ENCODE assay signal across 29 cellular contexts in genomic region chr1:200684015-200684414, GRCh38. TPM values are rescaled to one million over a fixed set of nuclear protein-coding genes. Genes with fewer than 3 reads are reported as not detected.
A peak's percentile ranks its signal among the peaks of the same experiment; 100 is the strongest.
DNase-seq lines count a peak whose midpoint lies in the region; ATAC-seq and TF ChIP-seq lines count a peak whose summit lies in the region.
"Had no signal": no experiment of that assay in that cellular context is flagged by ENCODE, and none has a peak within 500 bp of the region (broad histone marks: within the 10 kb centered on the region; RNA-seq: fewer than 3 reads in every experiment).

No MANE protein-coding gene starts in this region.

- H3K27ac Mint-ChIP-seq in activated naive CD4-positive, alpha-beta T cell treated with anti-CD3 and anti-CD28 coated beads, Interleukin-2, amount 50 U/mL, for 72 hours: no peak overlapping the region
- H3K27ac Mint-ChIP-seq in WTC11 (peak overlapping the region; percentile 21; the same call in 1 of the 2 replicates), progenitor cell of endocrine pancreas (no peak overlapping the region)
- H3K27ac Mint-ChIP-seq: activated T-cell treated with anti-CD3 and anti-CD28 coated beads, Interleukin-2, amount 50 U/mL, for 24 hours; CD8-positive, alpha-beta T cell; naive thymus-derived CD4-positive, alpha-beta T cell had no signal

- POLR2A ChIA-PET in WTC11 (lab: Charles Lee): interaction anchor here (0.7 kb wide), 1 partner anchor 14 kb away, joined by 3 read pairs; no protein-coding TSS in a partner anchor

- no peak overlapping the region for H3K4me3 Mint-ChIP-seq in WTC11
- no peak overlapping the region for H3K4me3 Mint-ChIP-seq in progenitor cell of endocrine pancreas (ENCODE audit: low read depth)
- H3K4me3 Mint-ChIP-seq: activated T-cell treated with anti-CD3 and anti-CD28 coated beads, Interleukin-2, amount 50 U/mL, for 24 hours; CD8-positive, alpha-beta T cell; naive thymus-derived CD4-positive, alpha-beta T cell had no signal

- H3K27me3 Mint-ChIP-seq in WTC11 (ENCODE audit: low read depth): no peaks in the 10 kb centered on the region
- no peaks in the 10 kb centered on the region for H3K27me3 Mint-ChIP-seq in progenitor cell of endocrine pancreas

- H3K36me3 ChIP-seq in smooth muscle cell (ENCODE audit: low read depth): no peaks in the 10 kb centered on the region
- H3K36me3 ChIP-seq: esophagus muscularis mucosa, transverse colon had no signal

- intact Hi-C loops in Right ventricle myocardium inferior (cut with DNase I): no loop called here

- no peaks in the 10 kb centered on the region for H3K9me3 ChIP-seq in smooth muscle cell (replicated peaks; ENCODE audit: low read depth)
- H3K9me3 ChIP-seq: esophagus muscularis mucosa, transverse colon had no signal

- ATAC-seq in activated naive CD4-positive, alpha-beta T cell treated with anti-CD3 and anti-CD28 coated beads, Interleukin-2, amount 50 U/mL, for 72 hours: peak; percentile 9 to 38
- ATAC-seq in WTC11: no peak
- no peak for ATAC-seq in Right ventricle myocardium inferior
- ATAC-seq: CD8-positive, alpha-beta T cell; naive thymus-derived CD4-positive, alpha-beta T cell had no signal

- H3K4me1 Mint-ChIP-seq in WTC11 (peaks cover 18% of the 10 kb centered on the region), progenitor cell of endocrine pancreas (ENCODE audit: low read depth) (peaks cover 2% of the 10 kb centered on the region)
- H3K4me1 Mint-ChIP-seq: naive thymus-derived CD4-positive, alpha-beta T cell had no signal

- H3K9ac ChIP-seq in smooth muscle cell (ENCODE audit: low read depth): no peak overlapping the region

- 49% methylated on average over 4 of the region's 4 CpGs for WGBS in smooth muscle cell (ENCODE audit: low lambda C conversion rate)

- H3K79me2 ChIP-seq in smooth muscle cell (ENCODE audit: low read depth): no peaks in the 10 kb centered on the region

- no peaks in the 10 kb centered on the region for H3K36me3 Mint-ChIP-seq in activated naive CD4-positive, alpha-beta T cell treated with anti-CD3 and anti-CD28 coated beads, Interleukin-2, amount 50 U/mL, for 72 hours
- H3K36me3 Mint-ChIP-seq in WTC11 (no peaks in the 10 kb centered on the region), progenitor cell of endocrine pancreas (ENCODE audit: insufficient read depth) (no peaks in the 10 kb centered on the region)
- H3K36me3 Mint-ChIP-seq: CD8-positive, alpha-beta T cell; naive thymus-derived CD4-positive, alpha-beta T cell had no signal

- no peaks in the 10 kb centered on the region for H3F3A ChIP-seq in smooth muscle cell (ENCODE audit: low read depth)

- H3K4me3 ChIP-seq in smooth muscle cell: no peak overlapping the region
- H3K4me3 ChIP-seq: coronary artery, esophagus muscularis mucosa, transverse colon had no signal

- no peak for TF ChIP-seq CTCF in WTC11 (IDR thresholded peaks at IDR 0.05)
- no peak for TF ChIP-seq CTCF in smooth muscle cell (IDR thresholded peaks at IDR 0.05; ENCODE audit: borderline replicate concordance, insufficient read depth, poor library complexity, severe bottlenecking)
- TF ChIP-seq CTCF in progenitor cell of endocrine pancreas (IDR thresholded peaks at IDR 0.05; ENCODE audit: unreplicated experiment): no peak

- no peak overlapping the region for H2AFZ ChIP-seq in smooth muscle cell (ENCODE audit: low read depth)

- no peaks in the 10 kb centered on the region for H4K20me1 ChIP-seq in smooth muscle cell (ENCODE audit: low read depth)

- H3K4me2 ChIP-seq in smooth muscle cell: no peak overlapping the region

- no peak for DNase-seq in activated naive CD4-positive, alpha-beta T cell treated with anti-CD3 and anti-CD28 coated beads, Interleukin-2, amount 50 U/mL, for 72 hours (ENCODE audit: low spot score in 2 of 2)
- no peak for DNase-seq in activated naive CD4-positive, alpha-beta T cell treated with anti-CD3 and anti-CD28 coated beads, Interleukin-2, amount 50 U/mL, for 16 hours
- DNase-seq in WTC11 (ENCODE audit: low spot score) (no peak), fibroblast of peridontal ligament (ENCODE audit: extremely low read depth) (peak; percentile 19), smooth muscle cell (lab: John Stamatoyannopoulos, UW; ENCODE audit: unreplicated experiment) (no peak), Right ventricle myocardium inferior (ENCODE audit: missing footprints) (no peak), progenitor cell of endocrine pancreas (ENCODE audit: low spot score, unreplicated experiment) (no peak), inferior parietal cortex (ENCODE audit: extremely low spot score) (no peak)
- DNase-seq: activated CD4-positive, alpha-beta T cell treated with anti-CD3 and anti-CD28 coated beads for 48 hours; activated naive CD4-positive, alpha-beta T cell treated with Interleukin-2 at 50 U/mL for 16 hours; activated T-cell treated with anti-CD3 and anti-CD28 coated beads, Interleukin-2, amount 50 U/mL, for 24 hours; AML-193; amniotic stem cell; CD8-positive, alpha-beta T cell; DMS 273 treated with DMSO at 0.1 percent for 48 hours; effector memory CD4-positive, alpha-beta T cell; EL; H7; KBM-7; midbrain; naive thymus-derived CD4-positive, alpha-beta T cell; NCI-H1417 treated with DMSO at 0.1 percent for 48 hours; NCI-H2081 treated with DMSO at 0.1 percent for 48 hours; NCI-H774; occipital lobe; retina; transverse colon had no signal

- H3K27me3 ChIP-seq in smooth muscle cell (ENCODE audit: low read depth): no peaks in the 10 kb centered on the region
- H3K27me3 ChIP-seq: esophagus muscularis mucosa, transverse colon had no signal

- H3K27ac ChIP-seq in smooth muscle cell (ENCODE audit: low read depth): peak overlapping the region; percentile 14
- H3K27ac ChIP-seq: coronary artery, esophagus muscularis mucosa, transverse colon had no signal

- CTCF ChIA-PET in WTC11 (lab: Charles Lee): no interaction called here

- no peaks in the 10 kb centered on the region for H3K4me1 ChIP-seq in smooth muscle cell (ENCODE audit: low read depth)
- H3K4me1 ChIP-seq: esophagus muscularis mucosa, transverse colon had no signal

- H3K9me3 Mint-ChIP-seq in activated naive CD4-positive, alpha-beta T cell treated with anti-CD3 and anti-CD28 coated beads, Interleukin-2, amount 50 U/mL, for 72 hours: no peaks in the 10 kb centered on the region
- no peaks in the 10 kb centered on the region for H3K9me3 Mint-ChIP-seq in WTC11
- H3K9me3 Mint-ChIP-seq in progenitor cell of endocrine pancreas (ENCODE audit: low read depth): no peaks in the 10 kb centered on the region
- H3K9me3 Mint-ChIP-seq: activated T-cell treated with anti-CD3 and anti-CD28 coated beads, Interleukin-2, amount 50 U/mL, for 24 hours; CD8-positive, alpha-beta T cell; naive thymus-derived CD4-positive, alpha-beta T cell had no signal

TF ChIP-seq in WTC11, 78 proteins besides CTCF, POLR2A, EP300 and RAD21 (continues in another document):
- no peak for TF ChIP-seq EMX1 (CRISPR knock-in tag; IDR thresholded peaks at IDR 0.05)
- no peak for TF ChIP-seq ETV6 (CRISPR knock-in tag; IDR thresholded peaks at IDR 0.05)
- TF ChIP-seq TEAD1 (CRISPR knock-in tag; IDR thresholded peaks at IDR 0.05): no peak
- TF ChIP-seq TP53 (CRISPR knock-in tag; IDR thresholded peaks at IDR 0.05): no peak
- no peak for TF ChIP-seq MYBL2 (CRISPR knock-in tag; IDR thresholded peaks at IDR 0.05)
- TF ChIP-seq HMGA2 (CRISPR knock-in tag; IDR thresholded peaks at IDR 0.05): no peak
- no peak for TF ChIP-seq FOXK1 (CRISPR knock-in tag; IDR thresholded peaks at IDR 0.05)
- TF ChIP-seq CREB1 (CRISPR knock-in tag; IDR thresholded peaks at IDR 0.05): no peak
- no peak for TF ChIP-seq ZNF512 (CRISPR knock-in tag; IDR thresholded peaks at IDR 0.05; ENCODE audit: borderline replicate concordance)
- no peak for TF ChIP-seq FOXP4 (CRISPR knock-in tag; IDR thresholded peaks at IDR 0.05)

RNA-seq across cellular contexts. Expression of gene DDX59, which starts 14.3 kb away (rescaled TPM):
- total RNA-seq in activated naive CD4-positive, alpha-beta T cell treated with anti-CD3 and anti-CD28 coated beads, Interleukin-2, amount 50 U/mL, for 72 hours: 10 to 100 TPM; 13.7 to 24.1 TPM
- total RNA-seq in WTC11 (2021): 15.5 to 19.4 TPM (median 17.0 TPM) in 3 replicates
- total RNA-seq in smooth muscle cell: 21.8 and 22.5 TPM in 2 replicates
- 7.7 and 12.4 TPM in 2 replicates for polyA plus RNA-seq in smooth muscle cell
- total RNA-seq in Right ventricle myocardium inferior: 12.7 TPM
- total RNA-seq in progenitor cell of endocrine pancreas: 19.2 and 21.6 TPM in 2 replicates

RNA-seq across cellular contexts. Expression of gene CAMSAP2, which starts 54.7 kb away (rescaled TPM):
- 1 to 10 TPM; 3.3 to 3.6 TPM for total RNA-seq in activated naive CD4-positive, alpha-beta T cell treated with anti-CD3 and anti-CD28 coated beads, Interleukin-2, amount 50 U/mL, for 72 hours
- total RNA-seq in WTC11 (2021) (18.1 to 20.7 TPM (median 19.0 TPM) in 3 replicates), smooth muscle cell (57.5 and 61.1 TPM in 2 replicates), Right ventricle myocardium inferior (37.4 TPM), progenitor cell of endocrine pancreas (27.9 and 30.4 TPM in 2 replicates)
- 12.9 and 20.5 TPM in 2 replicates for polyA plus RNA-seq in smooth muscle cell

Comparison
In these comparisons a context has a peak if more than half of its experiments do, and no peak if none do; other contexts are left out.
1. ATAC-seq: peak in activated naive CD4-positive, alpha-beta T cell treated with anti-CD3 and anti-CD28 coated beads, Interleukin-2, amount 50 U/mL, for 72 hours (2 of 2); none in WTC11 (single experiment) and Right ventricle myocardium inferior (single experiment).